8 cellular contexts compared by ENCODE assay signal in genomic region chr15:73633111-73633990, GRCh38. TPM values are rescaled to one million over a fixed set of nuclear protein-coding genes. Genes with fewer than 3 reads are reported as not detected.
DNase-seq lines count a peak whose midpoint lies in the region; ATAC-seq and TF ChIP-seq lines count a peak whose summit lies in the region.

Gene NPTN (minus strand): TSS chr15:73633389. CDS start chr15:73633215, 174 bp downstream.

- no peaks in the 10 kb centered on the region for H3K9me3 Mint-ChIP-seq in activated T-cell treated with anti-CD3 and anti-CD28 coated beads, Interleukin-2, amount 50 U/mL, for 24 hours

- H3K27me3 ChIP-seq in PC-9 (ENCODE audit: insufficient read depth, low read depth) (no peaks in the 10 kb centered on the region), esophagus (ENCODE audit: control insufficient read depth in 1 of 2, insufficient read depth in 2 of 2, low read length in 2 of 2) (no peaks in the 10 kb centered on the region), muscle layer of colon (ENCODE audit: control insufficient read depth in 1 of 2, insufficient read depth in 2 of 2, low read length in 2 of 2) (no peaks in the 10 kb centered on the region)

- DNase-seq in DMS153 (lab: John Stamatoyannopoulos, UW), result peak; percentile 91
- peak; percentile 92 for DNase-seq in Jurkat, Clone E6-1 (ENCODE audit: low read depth, low spot score)
- DNase-seq in PC-9, result peak; percentile 84 to 99
- peak; percentile 99 for DNase-seq in activated T-cell treated with anti-CD3 and anti-CD28 coated beads, Interleukin-2, amount 50 U/mL, for 24 hours
- DNase-seq in stimulated activated CD8-positive, alpha-beta memory T cell treated with anti-CD3 and anti-CD28 coated beads, Interleukin-7, amount 100 ng/mL, for 24 hours (ENCODE audit: low read depth), result peak; percentile 95

- peak within 1 kb of the TSS; percentile 83 for H3K9ac ChIP-seq in muscle layer of colon (ENCODE audit: low read length)

- H3K36me3 ChIP-seq in PC-9 (ENCODE audit: low read depth), result no peaks in the 10 kb centered on the region
- H3K36me3 ChIP-seq in esophagus (ENCODE audit: control insufficient read depth in 2 of 2, insufficient read depth in 2 of 2, low read length in 1 of 2), result no peaks in the 10 kb centered on the region
- H3K36me3 ChIP-seq in muscle layer of colon (ENCODE audit: insufficient read depth, low read length), result no peaks in the 10 kb centered on the region

- no peak for TF ChIP-seq CTCF in PC-9 (conservative IDR thresholded peaks at IDR 0.05)

- peak; percentile 83 for ATAC-seq in GM21619 (IDR thresholded peaks at IDR 0.05; ENCODE audit: unreplicated experiment)

- POLR2A ChIA-PET in PC-9 (lab: Charles Lee; ENCODE audit: unreplicated experiment), result interaction anchor here (0.5 to 0.6 kb wide), 2 partner anchors 228 to 323 kb away, joined by 3 to 11 read pairs; no protein-coding TSS in a partner anchor

- peak within 1 kb of the TSS; percentile 86 for H3K4me3 Mint-ChIP-seq in activated T-cell treated with anti-CD3 and anti-CD28 coated beads, Interleukin-2, amount 50 U/mL, for 24 hours

- CTCF ChIA-PET in PC-9 (lab: Charles Lee), result interaction anchor here (0.6 to 0.9 kb wide), 3 partner anchors 10 to 73 kb away, joined by 3 to 9 read pairs (median 4); no protein-coding TSS in a partner anchor

- peaks cover 10% of the 10 kb centered on the region for H4K20me1 ChIP-seq in PC-9 (ENCODE audit: insufficient read depth)

- H3K79me2 ChIP-seq in PC-9 (ENCODE audit: low read depth), result peaks cover 43% of the 10 kb centered on the region

- WGBS in esophagus, 2 donors, result 2% methylated on average over 44 to 61 of the region's 62 CpGs

- peak within 1 kb of the TSS; percentile 96 for H3K27ac ChIP-seq in PC-9
- H3K27ac ChIP-seq in esophagus (ENCODE audit: low read depth in 2 of 2, low read length in 1 of 2), result peak within 1 kb of the TSS; percentile 93 to 97
- H3K27ac ChIP-seq in muscle layer of colon (ENCODE audit: low read depth, low read length), result peak within 1 kb of the TSS; percentile 97

- intact Hi-C loops in PC-9 (cut with micrococcal nuclease; ENCODE audit: unreplicated experiment), result loop anchor here (2.0 to 10.0 kb wide), 4 partner anchors 33 to 851 kb away; partner anchors contain the start of gene ADPGK

- peaks cover 24% of the 10 kb centered on the region for H3K27me3 Mint-ChIP-seq in activated T-cell treated with anti-CD3 and anti-CD28 coated beads, Interleukin-2, amount 50 U/mL, for 24 hours

- H3K27ac Mint-ChIP-seq in activated T-cell treated with anti-CD3 and anti-CD28 coated beads, Interleukin-2, amount 50 U/mL, for 24 hours, result peak within 1 kb of the TSS; percentile 82

- TSS peak; percentile 97 for BruUV-seq in PC-9 (replicated peaks; lab: Mats Ljungman, UMichigan)

- H3F3A ChIP-seq in PC-9 (ENCODE audit: insufficient read depth, low read depth), result peaks cover 11% of the 10 kb centered on the region

- peaks cover 3% of the 10 kb centered on the region for H3K36me3 Mint-ChIP-seq in activated T-cell treated with anti-CD3 and anti-CD28 coated beads, Interleukin-2, amount 50 U/mL, for 24 hours (ENCODE audit: low read depth)

- H2AFZ ChIP-seq in PC-9, result peak within 1 kb of the TSS; percentile 72

- peaks cover 58% of the 10 kb centered on the region for H3K4me1 Mint-ChIP-seq in activated T-cell treated with anti-CD3 and anti-CD28 coated beads, Interleukin-2, amount 50 U/mL, for 24 hours (ENCODE audit: low read depth)

- H3K4me3 ChIP-seq in Jurkat, Clone E6-1 (ENCODE audit: low read length), result peak within 1 kb of the TSS; percentile 66
- H3K4me3 ChIP-seq in PC-9 (peak within 1 kb of the TSS; percentile 82), esophagus (ENCODE audit: low read depth in 1 of 2, low read length in 2 of 2) (peak within 1 kb of the TSS; percentile 84 to 95), muscle layer of colon (ENCODE audit: low read depth in 1 of 2, low read length in 2 of 2) (peak within 1 kb of the TSS; percentile 80 to 94)

- H3K9me2 ChIP-seq in PC-9 (ENCODE audit: insufficient read depth), result no peaks in the 10 kb centered on the region

- H3K9me3 ChIP-seq in PC-9 (ENCODE audit: insufficient read depth, low read depth), result no peaks in the 10 kb centered on the region
- no peaks in the 10 kb centered on the region for H3K9me3 ChIP-seq in esophagus (ENCODE audit: control insufficient read depth in 2 of 2, insufficient read depth in 1 of 2, low read depth in 1 of 2, low read length in 1 of 2)
- no peaks in the 10 kb centered on the region for H3K9me3 ChIP-seq in muscle layer of colon (ENCODE audit: low read length)

- peaks cover 55% of the 10 kb centered on the region for H3K4me1 ChIP-seq in PC-9 (replicated peaks; ENCODE audit: insufficient read depth)
- H3K4me1 ChIP-seq in esophagus (ENCODE audit: control insufficient read depth in 2 of 2, insufficient read depth in 2 of 2, low read length in 1 of 2), result peaks cover 0 to 6% of the 10 kb centered on the region in 2 donors
- peaks cover 37% of the 10 kb centered on the region for H3K4me1 ChIP-seq in muscle layer of colon (ENCODE audit: insufficient read depth, low read length)

- peak within 1 kb of the TSS; percentile 98 for H3K4me2 ChIP-seq in PC-9

RNA-seq across cellular contexts. Expression of gene NPTN, which starts in this region (rescaled TPM):
- polyA plus RNA-seq in Jurkat, Clone E6-1 (2012; ENCODE audit: insufficient read depth, insufficient read length), result 39.5 TPM
- 61.8 and 101 TPM in 2 replicates for total RNA-seq in PC-9 (2021)
- polyA plus RNA-seq in esophagus, result 10 to 100 TPM; 30.0 to 82.0 TPM

Comparison
In these comparisons a context has a peak if more than half of its experiments do, and no peak if none do; other contexts are left out.
1. Peak in every context shown above with its lines: DNase-seq, ATAC-seq, H3K4me3 ChIP-seq and H3K27ac ChIP-seq.